In the genomic region with DNA sequence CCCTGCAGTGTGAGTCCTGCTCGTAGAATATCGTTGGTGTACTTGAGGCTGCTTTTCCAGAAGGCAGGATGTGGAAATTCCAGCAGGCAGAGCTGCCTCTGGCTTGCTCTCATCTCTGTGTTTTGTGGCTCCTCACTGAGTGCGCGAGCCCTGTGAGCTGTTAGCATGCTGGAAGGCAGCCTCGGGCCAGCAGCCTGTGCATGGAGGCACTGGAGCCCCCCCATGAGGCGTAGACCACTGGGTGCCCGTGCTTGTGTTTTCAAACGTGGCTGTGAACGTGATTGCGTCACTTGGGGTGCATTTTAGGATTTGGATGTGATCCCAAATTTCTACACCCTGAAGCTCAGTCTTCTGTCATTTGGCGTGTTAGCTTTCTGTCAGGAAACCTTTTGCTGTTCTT, we compare ENCODE assay signal across 11 cellular contexts. TPM values are rescaled to one million over a fixed set of nuclear protein-coding genes. Genes with fewer than 3 reads are reported as not detected.
A peak's percentile ranks its signal among the peaks of the same experiment; 100 is the strongest.
DNase-seq lines count a peak whose midpoint lies in the region; ATAC-seq, FAIRE-seq and TF ChIP-seq lines count a peak whose summit lies in the region.
"Had no signal": no experiment of that assay in that cellular context is flagged by ENCODE, and none has a peak within 500 bp of the region (broad histone marks: within the 10 kb centered on the region; RNA-seq: fewer than 3 reads in every experiment).

No MANE protein-coding gene starts in this region.

- H2BK20ac ChIP-seq in H1 (ENCODE audit: low read length), result no peak overlapping the region

- H2BK5ac ChIP-seq in H1 (ENCODE audit: low read depth, low read length), result no peak overlapping the region

- H4K8ac ChIP-seq in H1 (ENCODE audit: extremely low read depth, insufficient read depth, low read length), result peak overlapping the region; percentile 66; the same call in 1 of the 2 replicates

- H3K4me1 ChIP-seq in H1 (replicated peaks in 1 of 4; ENCODE audit: control insufficient read depth in 3 of 4, insufficient read depth in 4 of 4, low read length in 3 of 4) (peaks cover 3 to 16% (median 8%) of the 10 kb centered on the region in 4 experiments), neural progenitor cell (peaks cover 34% of the 10 kb centered on the region)

- peaks cover 53% of the 10 kb centered on the region for H3K36me3 Mint-ChIP-seq in CD4-positive, alpha-beta T cell (ENCODE audit: low read depth)
- peaks cover 23% of the 10 kb centered on the region for H3K36me3 Mint-ChIP-seq in neural progenitor cell
- H3K36me3 Mint-ChIP-seq in activated CD4-positive, alpha-beta memory T cell treated with anti-CD3 and anti-CD28 coated beads for 36 hours, result peaks cover 34% of the 10 kb centered on the region

- H3K23me2 ChIP-seq in H1 (ENCODE audit: low read depth, low read length), result peaks cover 9% of the 10 kb centered on the region; the same call in 1 of the 2 replicates

- no peak overlapping the region for H3K4ac ChIP-seq in H1 (replicated peaks; ENCODE audit: insufficient read length, low read depth, low read length)

- no peak overlapping the region for H3K27ac Mint-ChIP-seq in CD4-positive, alpha-beta T cell
- no peak overlapping the region for H3K27ac Mint-ChIP-seq in neural progenitor cell
- no peak overlapping the region for H3K27ac Mint-ChIP-seq in activated CD4-positive, alpha-beta memory T cell treated with anti-CD3 and anti-CD28 coated beads for 36 hours

- H4K5ac ChIP-seq in H1 (ENCODE audit: insufficient read length, low read depth, low read length), result no peak overlapping the region

- peaks cover 15% of the 10 kb centered on the region for H3K79me1 ChIP-seq in H1 (ENCODE audit: low read depth, low read length)

- H2AK5ac ChIP-seq in H1 (ENCODE audit: low read depth, low read length), result no peak overlapping the region

- H3K4me1 Mint-ChIP-seq in CD4-positive, alpha-beta T cell (ENCODE audit: low read depth), result peaks cover 48% of the 10 kb centered on the region
- peaks cover 29% of the 10 kb centered on the region for H3K4me1 Mint-ChIP-seq in neural progenitor cell
- H3K4me1 Mint-ChIP-seq in activated CD4-positive, alpha-beta memory T cell treated with anti-CD3 and anti-CD28 coated beads for 36 hours (ENCODE audit: low read depth), result peaks cover 29% of the 10 kb centered on the region

- H3K79me2 ChIP-seq in H1 (ENCODE audit: control insufficient read depth in 1 of 2, insufficient read depth in 2 of 2, low read length in 2 of 2) (peaks cover 22 to 45% of the 10 kb centered on the region in 2 experiments; a peak in 3 of 4 replicates), neural progenitor cell (ENCODE audit: low read depth) (peaks cover 52% of the 10 kb centered on the region)

- no peak overlapping the region for H2AFZ ChIP-seq in H1 (ENCODE audit: low read length)
- no peak overlapping the region for H2AFZ ChIP-seq in neural progenitor cell (replicated peaks)

- intact Hi-C loops in CD4-positive, alpha-beta T cell (cut with DNase I, micrococcal nuclease), result loop anchor here in 1 of 2 experiments (5.0 to 10.0 kb wide), 2 partner anchors 1197 to 1356 kb away; a partner anchor contains a TSS
- intact Hi-C loops in activated CD4-positive, alpha-beta memory T cell treated with anti-CD3 and anti-CD28 coated beads for 36 hours (cut with micrococcal nuclease), result no loop called here

- H2BK15ac ChIP-seq in H1 (ENCODE audit: low read length), result no peak overlapping the region

- H2BK12ac ChIP-seq in H1 (ENCODE audit: low read depth, low read length), result no peak overlapping the region; the same call in 1 of the 2 replicates

- H3F3A ChIP-seq in neural progenitor cell (ENCODE audit: low read depth), result peaks cover 10% of the 10 kb centered on the region

- TF ChIP-seq EP300 in H1 (IDR thresholded peaks at IDR 0.05; ENCODE audit: borderline replicate concordance in 1 of 2, low read depth in 2 of 2, low read length in 2 of 2), result no peak

- FAIRE-seq in H1 (lab: Jason Lieb, UNC), result no peak

- POLR2A ChIA-PET in CD4-positive, alpha-beta T cell (lab: Charles Lee), result interaction anchor here (2.3 kb wide), 1 partner anchor 25 kb away, joined by 14 read pairs; a partner anchor contains a TSS
- POLR2A ChIA-PET in H1 (lab: Charles Lee; ENCODE audit: partially characterized antibody), result interaction anchor here (1.0 to 2.3 kb wide), 9 partner anchors 9 to 111 kb away, joined by 3 to 13 read pairs (median 3); a partner anchor contains a TSS
- POLR2A ChIA-PET in activated CD4-positive, alpha-beta memory T cell treated with anti-CD3 and anti-CD28 coated beads for 36 hours (lab: Charles Lee), result no interaction called here

- no peaks in the 10 kb centered on the region for H3K27me3 ChIP-seq in CD4-positive, alpha-beta T cell (ENCODE audit: control insufficient read depth, insufficient read depth, low read length)
- H3K27me3 ChIP-seq in H1 (replicated peaks in 1 of 4; ENCODE audit: control insufficient read depth in 3 of 4, extremely low read depth in 1 of 4, insufficient read depth in 3 of 4, low read length in 3 of 4) (no peaks in the 10 kb centered on the region), neural progenitor cell (no peaks in the 10 kb centered on the region)

- H3K36me3 ChIP-seq in H1 (ENCODE audit: control insufficient read depth in 2 of 4, insufficient read depth in 4 of 4, low read length in 3 of 4) (peaks cover 21 to 49% (median 34%) of the 10 kb centered on the region in 4 experiments), neural progenitor cell (no peaks in the 10 kb centered on the region)

- no peaks in the 10 kb centered on the region for H3K9me3 Mint-ChIP-seq in CD4-positive, alpha-beta T cell
- no peaks in the 10 kb centered on the region for H3K9me3 Mint-ChIP-seq in neural progenitor cell
- no peaks in the 10 kb centered on the region for H3K9me3 Mint-ChIP-seq in activated CD4-positive, alpha-beta memory T cell treated with anti-CD3 and anti-CD28 coated beads for 36 hours

- no peak for TF ChIP-seq CTCF in CD4-positive, alpha-beta T cell (IDR thresholded peaks at IDR 0.05)
- no peak for TF ChIP-seq CTCF in NB4 (IDR thresholded peaks at IDR 0.05; ENCODE audit: low read depth, low read length)
- TF ChIP-seq CTCF in H1 (IDR thresholded peaks at IDR 0.05; ENCODE audit: control extremely low read depth in 1 of 3, insufficient read depth in 1 of 3, low read depth in 1 of 3, low read length in 3 of 3), result no peak
- no peak for TF ChIP-seq CTCF in neural progenitor cell (IDR thresholded peaks at IDR 0.05)

- ATAC-seq in CD4-positive, alpha-beta T cell (ENCODE audit: poor library complexity), result no peak

- H4K20me1 ChIP-seq in H1 (replicated peaks in 1 of 2; ENCODE audit: control insufficient read depth in 1 of 2, insufficient read depth in 2 of 2, low read length in 2 of 2) (peaks cover 10 to 31% of the 10 kb centered on the region in 2 experiments), neural progenitor cell (ENCODE audit: low read depth) (peaks cover 49% of the 10 kb centered on the region)

- no peak overlapping the region for H3K18ac ChIP-seq in H1 (ENCODE audit: extremely low read depth, low read length)

- peak overlapping the region; percentile 79 for H3K4me3 Mint-ChIP-seq in CD4-positive, alpha-beta T cell
- peak overlapping the region; percentile 77 for H3K4me3 Mint-ChIP-seq in neural progenitor cell
- H3K4me3 Mint-ChIP-seq in activated CD4-positive, alpha-beta memory T cell treated with anti-CD3 and anti-CD28 coated beads for 36 hours, result no peak overlapping the region

- H3K4me2 ChIP-seq in H1 (ENCODE audit: insufficient read depth in 1 of 2, low read depth in 2 of 2, low read length in 2 of 2) (no peak overlapping the region; a peak in 1 of 4 replicates), neural progenitor cell (peak overlapping the region; percentile 28)

- no peak overlapping the region for H3K14ac ChIP-seq in H1 (ENCODE audit: insufficient read length)

- H3K27ac ChIP-seq in CD4-positive, alpha-beta T cell (ENCODE audit: low read depth, low read length), result no peak overlapping the region
- H3K27ac ChIP-seq in H1 (ENCODE audit: low read depth, low read length), result no peak overlapping the region
- no peak overlapping the region for H3K27ac ChIP-seq in neural progenitor cell

- TF ChIP-seq POLR2A in NB4 (IDR thresholded peaks at IDR 0.05; ENCODE audit: extremely low read depth, insufficient read length), result no peak
- TF ChIP-seq POLR2A in H1 (IDR thresholded peaks at IDR 0.05; ENCODE audit: control extremely low read depth in 1 of 2, low read depth in 2 of 2, low read length in 2 of 2), result no peak

- no peak for DNase-seq in CD4-positive, alpha-beta T cell
- DNase-seq in NB4 (ENCODE audit: low read depth), result no peak
- no peak for DNase-seq in H1 (ENCODE audit: low read depth in 1 of 2, low spot score in 2 of 2)
- DNase-seq in neural progenitor cell (ENCODE audit: low spot score), result no peak
- DNase-seq in T-helper 9 cell, result no peak
- no peak for DNase-seq in HCEC 1CT
- no peak for DNase-seq in cortex of kidney (lab: John Stamatoyannopoulos, UW)
- DNase-seq in activated CD4-positive, alpha-beta memory T cell treated with anti-CD3 and anti-CD28 coated beads for 36 hours, result no peak
- DNase-seq: DMS 273 treated with DMSO at 0.1 percent for 48 hours, hippocampal formation, retina had no signal

- TF ChIP-seq RAD21 in H1 (IDR thresholded peaks at IDR 0.05 in 1 of 2, conservative IDR thresholded peaks at IDR 0.05 in 1 of 2; ENCODE audit: low read depth in 2 of 2, low read length in 2 of 2), result no peak

- H2BK120ac ChIP-seq in H1 (replicated peaks; ENCODE audit: low read depth, low read length), result no peak overlapping the region

- H3K56ac ChIP-seq in H1 (replicated peaks; ENCODE audit: insufficient read length, low read depth, low read length), result no peak overlapping the region

- H3K9me3 ChIP-seq in CD4-positive, alpha-beta T cell (ENCODE audit: control insufficient read depth, low read length), result no peaks in the 10 kb centered on the region
- H3K9me3 ChIP-seq in H1 (ENCODE audit: insufficient read depth in 2 of 2, low read depth in 1 of 2, low read length in 1 of 2) (no peaks in the 10 kb centered on the region), neural progenitor cell (ENCODE audit: low read depth) (no peaks in the 10 kb centered on the region)

- H4K91ac ChIP-seq in H1 (replicated peaks; ENCODE audit: insufficient read length, low read length), result no peak overlapping the region

- 83% methylated on average over 11 of the region's 11 CpGs; no CpG with 5 or more reads in 1 of the 2 experiments for WGBS in H1 (ENCODE audit: extremely low coverage in 1 of 2, insufficient coverage in 1 of 2, insufficient read length in 1 of 2, insufficient replicate concordance in 2 of 2, low coverage in 1 of 2, low lambda C conversion rate in 2 of 2, missing lambda C conversion rate in 1 of 2), 2 experiments

- H3K4me3 ChIP-seq in NB4 (ENCODE audit: low read depth, low read length) (peak overlapping the region; percentile 3), H1 (ENCODE audit: extremely low read depth in 1 of 4, insufficient read depth in 2 of 4, low read depth in 3 of 4, low read length in 4 of 4) (no peak overlapping the region), neural progenitor cell (no peak overlapping the region)

- no peak overlapping the region for H3K23ac ChIP-seq in H1 (ENCODE audit: insufficient read length)

- CTCF ChIA-PET in CD4-positive, alpha-beta T cell (lab: Charles Lee), result no interaction called here
- CTCF ChIA-PET in H1 (lab: Charles Lee; ENCODE audit: partially characterized antibody), result interaction anchor here (0.5 to 1.8 kb wide), 4 partner anchors 10 to 36 kb away, joined by 3 to 7 read pairs (median 4); no protein-coding TSS in a partner anchor
- CTCF ChIA-PET in activated CD4-positive, alpha-beta memory T cell treated with anti-CD3 and anti-CD28 coated beads for 36 hours (lab: Charles Lee), result interaction anchor here (1.6 kb wide), 1 partner anchor 32 kb away, joined by 4 read pairs; no protein-coding TSS in a partner anchor

- H3K27me3 Mint-ChIP-seq in CD4-positive, alpha-beta T cell, result no peaks in the 10 kb centered on the region
- peaks cover 3% of the 10 kb centered on the region for H3K27me3 Mint-ChIP-seq in neural progenitor cell (ENCODE audit: insufficient read depth, low read depth)
- H3K27me3 Mint-ChIP-seq in activated CD4-positive, alpha-beta memory T cell treated with anti-CD3 and anti-CD28 coated beads for 36 hours, result no peaks in the 10 kb centered on the region

- no peak overlapping the region for H3K9ac ChIP-seq in H1 (replicated peaks in 1 of 4; ENCODE audit: extremely low read depth in 1 of 4, low read depth in 3 of 4, low read length in 3 of 4)
- H3K9ac ChIP-seq in neural progenitor cell, result peak overlapping the region; percentile 37

RNA-seq across cellular contexts. Expression of a gene that starts 3.2 kb away (rescaled TPM):
- total RNA-seq in CD4-positive, alpha-beta T cell, result 10 to 100 TPM; 14.9 to 16.9 TPM
- total RNA-seq in H1 (2021; fragmentation: NEBNext Ultra II Directional; extraction: Animal tissue kit (Norgen Biotek cat#: 25700)), result 68.1 and 69.7 TPM in 2 replicates
- 38.4 and 60.6 TPM in 2 replicates for polyA plus RNA-seq in H1 (2011; rRNA removed)
- 56.9 TPM for polyA plus RNA-seq in H1 (2011; cell fraction: cytosol; rRNA removed)
- polyA plus RNA-seq in H1 (2011; cell fraction: nucleus; rRNA removed), result 76.4 TPM
- polyA plus RNA-seq in H1 (2012, experiment 1 of 2), result 42.0 to 58.2 TPM (median 56.5 TPM) in 4 replicates
- polyA plus RNA-seq in H1 (2012, experiment 2 of 2), result 44.3 TPM
- polyA plus RNA-seq in H1 (2013, experiment 1 of 2), result 35.2 TPM
- polyA plus RNA-seq in H1 (2013, experiment 2 of 2), result 36.8 TPM
- 22.2 and 24.4 TPM in 2 replicates for polyA minus RNA-seq in H1 (2011; rRNA and poly(A)+ RNA removed)
- polyA minus RNA-seq in H1 (2011; cell fraction: cytosol; rRNA and poly(A)+ RNA removed), result 25.7 TPM
- polyA minus RNA-seq in H1 (2011; cell fraction: nucleus; rRNA and poly(A)+ RNA removed), result 26.3 TPM
- total RNA-seq in neural progenitor cell (ENCODE audit: low replicate concordance), result 26.7 and 48.7 TPM in 2 replicates
- total RNA-seq in activated CD4-positive, alpha-beta memory T cell treated with anti-CD3 and anti-CD28 coated beads for 36 hours, result 10 to 100 TPM; 41.6 to 43.0 TPM

RNA-seq across cellular contexts. Expression of a gene that starts 25.3 kb away (rescaled TPM):
- total RNA-seq in CD4-positive, alpha-beta T cell, result 10 to 100 TPM; 46.6 to 74.5 TPM
- total RNA-seq in H1 (2021; fragmentation: NEBNext Ultra II Directional; extraction: Animal tissue kit (Norgen Biotek cat#: 25700)), result 159 and 179 TPM in 2 replicates
- polyA plus RNA-seq in H1 (2011; rRNA removed), result not detected in 2 replicates
- not detected for polyA plus RNA-seq in H1 (2011; cell fraction: cytosol; rRNA removed)
- not detected for polyA plus RNA-seq in H1 (2011; cell fraction: nucleus; rRNA removed)
- not detected in 4 replicates for polyA plus RNA-seq in H1 (2012, experiment 1 of 2)
- polyA plus RNA-seq in H1 (2012, experiment 2 of 2), result not detected
- not detected for polyA plus RNA-seq in H1 (2013, experiment 1 of 2)
- not detected for polyA plus RNA-seq in H1 (2013, experiment 2 of 2)
- polyA minus RNA-seq in H1 (2011; rRNA and poly(A)+ RNA removed), result under 0.01 TPM in 2 replicates
- polyA minus RNA-seq in H1 (2011; cell fraction: cytosol; rRNA and poly(A)+ RNA removed), result 3,004 TPM
- polyA minus RNA-seq in H1 (2011; cell fraction: nucleus; rRNA and poly(A)+ RNA removed), result under 0.01 TPM
- not detected in 2 replicates for total RNA-seq in neural progenitor cell (ENCODE audit: low replicate concordance)
- 10 to 100 TPM; 25.8 to 41.0 TPM for total RNA-seq in activated CD4-positive, alpha-beta memory T cell treated with anti-CD3 and anti-CD28 coated beads for 36 hours

Comparison
In these comparisons a context has a peak if more than half of its experiments do, and no peak if none do; other contexts are left out.
1. RNA of a gene that starts 25.3 kb away (total RNA-seq): 159 to 179 TPM in H1, 46.6 to 74.5 TPM in CD4-positive, alpha-beta T cell and 25.8 to 41.0 TPM in activated CD4-positive, alpha-beta memory T cell treated with anti-CD3 and anti-CD28 coated beads for 36 hours; not detected in neural progenitor cell; every median in the first group is over 10 times any median in the second.